In the genomic region with DNA sequence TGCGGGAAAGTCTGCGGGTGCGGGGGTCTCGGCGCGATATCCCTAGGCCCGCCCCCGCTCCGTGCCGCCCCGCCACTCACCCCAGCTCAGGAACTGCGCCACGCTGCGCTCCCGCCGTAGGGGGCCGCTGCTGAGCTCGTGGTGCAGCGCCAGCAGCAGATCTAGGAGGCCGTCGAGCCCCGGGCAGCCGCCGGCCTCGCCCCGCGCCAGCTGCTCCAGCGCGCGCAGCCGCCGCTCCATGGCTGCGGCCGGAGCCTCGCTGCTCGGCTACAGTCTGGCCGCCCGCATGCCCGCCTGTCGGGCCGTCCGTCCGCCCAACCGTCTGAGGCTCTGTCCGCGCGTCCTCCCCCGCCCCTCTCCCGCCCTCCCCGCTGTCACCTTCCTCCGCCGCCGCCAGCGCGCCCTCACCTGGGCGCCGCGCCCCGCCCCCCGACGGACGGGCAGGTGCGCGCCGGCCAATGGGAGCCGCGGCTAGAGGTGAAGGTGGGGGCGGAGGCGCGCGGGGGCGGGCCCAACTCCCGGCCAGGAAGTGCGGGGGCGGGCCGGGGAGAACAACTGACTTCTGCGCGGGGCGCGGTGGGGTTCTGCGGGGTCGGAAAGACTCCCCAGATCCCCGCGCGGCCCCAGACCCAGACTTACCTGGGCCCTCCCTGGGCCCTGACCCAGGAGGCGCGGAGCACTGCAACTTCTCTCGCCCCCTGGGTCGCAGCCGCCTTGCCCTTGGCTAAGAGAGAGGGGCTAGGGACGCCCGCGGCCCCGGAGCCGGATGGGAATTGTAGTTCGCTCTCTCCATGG, we compare ENCODE assay signal across 8 cellular contexts. TPM values are rescaled to one million over a fixed set of nuclear protein-coding genes. Genes with fewer than 3 reads are reported as not detected.
DNase-seq lines count a peak whose midpoint lies in the region; ATAC-seq, FAIRE-seq and TF ChIP-seq lines count a peak whose summit lies in the region.

A gene with protein sequence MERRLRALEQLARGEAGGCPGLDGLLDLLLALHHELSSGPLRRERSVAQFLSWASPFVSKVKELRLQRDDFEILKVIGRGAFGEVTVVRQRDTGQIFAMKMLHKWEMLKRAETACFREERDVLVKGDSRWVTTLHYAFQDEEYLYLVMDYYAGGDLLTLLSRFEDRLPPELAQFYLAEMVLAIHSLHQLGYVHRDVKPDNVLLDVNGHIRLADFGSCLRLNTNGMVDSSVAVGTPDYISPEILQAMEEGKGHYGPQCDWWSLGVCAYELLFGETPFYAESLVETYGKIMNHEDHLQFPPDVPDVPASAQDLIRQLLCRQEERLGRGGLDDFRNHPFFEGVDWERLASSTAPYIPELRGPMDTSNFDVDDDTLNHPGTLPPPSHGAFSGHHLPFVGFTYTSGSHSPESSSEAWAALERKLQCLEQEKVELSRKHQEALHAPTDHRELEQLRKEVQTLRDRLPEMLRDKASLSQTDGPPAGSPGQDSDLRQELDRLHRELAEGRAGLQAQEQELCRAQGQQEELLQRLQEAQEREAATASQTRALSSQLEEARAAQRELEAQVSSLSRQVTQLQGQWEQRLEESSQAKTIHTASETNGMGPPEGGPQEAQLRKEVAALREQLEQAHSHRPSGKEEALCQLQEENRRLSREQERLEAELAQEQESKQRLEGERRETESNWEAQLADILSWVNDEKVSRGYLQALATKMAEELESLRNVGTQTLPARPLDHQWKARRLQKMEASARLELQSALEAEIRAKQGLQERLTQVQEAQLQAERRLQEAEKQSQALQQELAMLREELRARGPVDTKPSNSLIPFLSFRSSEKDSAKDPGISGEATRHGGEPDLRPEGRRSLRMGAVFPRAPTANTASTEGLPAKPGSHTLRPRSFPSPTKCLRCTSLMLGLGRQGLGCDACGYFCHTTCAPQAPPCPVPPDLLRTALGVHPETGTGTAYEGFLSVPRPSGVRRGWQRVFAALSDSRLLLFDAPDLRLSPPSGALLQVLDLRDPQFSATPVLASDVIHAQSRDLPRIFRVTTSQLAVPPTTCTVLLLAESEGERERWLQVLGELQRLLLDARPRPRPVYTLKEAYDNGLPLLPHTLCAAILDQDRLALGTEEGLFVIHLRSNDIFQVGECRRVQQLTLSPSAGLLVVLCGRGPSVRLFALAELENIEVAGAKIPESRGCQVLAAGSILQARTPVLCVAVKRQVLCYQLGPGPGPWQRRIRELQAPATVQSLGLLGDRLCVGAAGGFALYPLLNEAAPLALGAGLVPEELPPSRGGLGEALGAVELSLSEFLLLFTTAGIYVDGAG (N-terminal part only) (minus strand): TSS at position 324 of the 795 bp plus-strand sequence. CDS start 84 bp downstream, at position 240.

- no peaks in the 10 kb centered on the region for H3K9me1 ChIP-seq in endothelial cell of umbilical vein (replicated peaks; ENCODE audit: control insufficient read depth, extremely low read depth, insufficient read depth, low read length)

- TF ChIP-seq EP300 in upper lobe of left lung (IDR thresholded peaks at IDR 0.05): no peak

- H3K27me3 Mint-ChIP-seq in CD8-positive, alpha-beta memory T cell: no peaks in the 10 kb centered on the region
- H3K27me3 Mint-ChIP-seq in activated CD8-positive, alpha-beta T cell treated with anti-CD3 and anti-CD28 coated beads, Interleukin-2, amount 10 ng/mL, durations not matched to agents 7 days and 5 days (ENCODE audit: low read depth): no peaks in the 10 kb centered on the region

- H4K20me1 ChIP-seq in endothelial cell of umbilical vein (replicated peaks; ENCODE audit: control insufficient read depth, extremely low read depth, insufficient read depth, low read length): no peaks in the 10 kb centered on the region

- WGBS in upper lobe of left lung, 2 donors: 0 to 3% methylated on average over 2 to 38 of the region's 96 CpGs

- H3K4me1 Mint-ChIP-seq in CD8-positive, alpha-beta memory T cell: peaks cover 33 to 42% (median 37%) of the 10 kb centered on the region in 3 donors
- H3K4me1 Mint-ChIP-seq in activated CD8-positive, alpha-beta T cell treated with anti-CD3 and anti-CD28 coated beads, Interleukin-2, amount 10 ng/mL, durations not matched to agents 7 days and 5 days (ENCODE audit: low read depth): peaks cover 38% of the 10 kb centered on the region

- no peaks in the 10 kb centered on the region for H3K79me2 ChIP-seq in endothelial cell of umbilical vein (ENCODE audit: control insufficient read depth, insufficient read depth, low read length)

- FAIRE-seq in endothelial cell of umbilical vein (lab: Jason Lieb, UNC): peak; percentile 70

- intact Hi-C loops in endothelial cell of umbilical vein (cut with micrococcal nuclease): loop anchor here (2.0 kb wide), 2 partner anchors 42 to 58 kb away; a partner anchor contains a TSS

- DNase-seq in CD8-positive, alpha-beta memory T cell: peak; percentile 65 to 83 (median 74)
- DNase-seq in HL-60 (ENCODE audit: low read depth in 1 of 2, low spot score in 1 of 2) (peak in 1 of 2 experiments; percentile 64), NCI-H82 (lab: John Stamatoyannopoulos, UW) (peak; percentile 75), endothelial cell of umbilical vein (ENCODE audit: low read depth, low spot score) (peak; percentile 57), upper lobe of left lung (peak; percentile 91 to 96)
- DNase-seq in activated CD8-positive, alpha-beta T cell treated with anti-CD3 and anti-CD28 coated beads, Interleukin-2, amount 10 ng/mL, durations not matched to agents 7 days and 5 days: peak; percentile 73

- CTCF ChIA-PET in CD8-positive, alpha-beta memory T cell (lab: Charles Lee): interaction anchor here (0.7 to 32.1 kb wide), 14 partner anchors 8 to 180 kb away, joined by 3 to 1256 read pairs (median 3); a partner anchor contains a TSS
- CTCF ChIA-PET in activated CD8-positive, alpha-beta T cell treated with anti-CD3 and anti-CD28 coated beads, Interleukin-2, amount 10 ng/mL, durations not matched to agents 7 days and 5 days (lab: Charles Lee): interaction anchor here (0.7 to 20.9 kb wide), 21 partner anchors 9 to 277 kb away, joined by 3 to 491 read pairs (median 4); a partner anchor contains a TSS
- CTCF ChIA-PET in endothelial cell of umbilical vein (lab: Charles Lee): interaction anchor here (0.6 to 8.2 kb wide), 31 partner anchors 10 to 381 kb away, joined by 3 to 168 read pairs (median 4); a partner anchor contains a TSS

- H2AFZ ChIP-seq in endothelial cell of umbilical vein (ENCODE audit: low read depth, low read length): peak within 1 kb of the TSS; percentile 33

- no peaks in the 10 kb centered on the region for H3K27me3 ChIP-seq in CD8-positive, alpha-beta memory T cell (ENCODE audit: insufficient read depth, low read length, poor library complexity, severe bottlenecking)
- H3K27me3 ChIP-seq in HL-60 (ENCODE audit: insufficient read depth, poor library complexity, severe bottlenecking) (no peaks in the 10 kb centered on the region), endothelial cell of umbilical vein (ENCODE audit: control insufficient read depth in 2 of 2, insufficient read depth in 2 of 2, low read length in 2 of 2) (no peaks in the 10 kb centered on the region), mononuclear cell (ENCODE audit: insufficient read depth, low read length) (no peaks in the 10 kb centered on the region), upper lobe of left lung (no peaks in the 10 kb centered on the region)

- H3K36me3 Mint-ChIP-seq in CD8-positive, alpha-beta memory T cell: peaks cover 0 to 4% (median 0%) of the 10 kb centered on the region in 3 donors
- no peaks in the 10 kb centered on the region for H3K36me3 Mint-ChIP-seq in activated CD8-positive, alpha-beta T cell treated with anti-CD3 and anti-CD28 coated beads, Interleukin-2, amount 10 ng/mL, durations not matched to agents 7 days and 5 days (ENCODE audit: low read depth)

- dilution Hi-C loops in endothelial cell of umbilical vein (cut with MboI; ENCODE audit: extremely low pct_ligation_motif_present, low sequenced_read_pairs): loop anchor here (10.0 kb wide), 1 partner anchor 50 kb away; no protein-coding TSS in a partner anchor

- H3K9ac ChIP-seq in endothelial cell of umbilical vein (replicated peaks; ENCODE audit: extremely low read depth, insufficient read depth, low read length): no peak within 1 kb of the TSS

- peak; percentile 24 for TF ChIP-seq CTCF in HL-60 (IDR thresholded peaks at IDR 0.05; ENCODE audit: insufficient read depth, low read length)
- peak; percentile 67 to 80 for TF ChIP-seq CTCF in endothelial cell of umbilical vein (IDR thresholded peaks at IDR 0.05; ENCODE audit: extremely low read depth in 1 of 2, insufficient read depth in 1 of 2, low read depth in 1 of 2, low read length in 2 of 2)
- TF ChIP-seq CTCF in upper lobe of left lung (IDR thresholded peaks at IDR 0.05): peak; percentile 72 to 91 (median 86)

- H3K36me3 ChIP-seq in CD8-positive, alpha-beta memory T cell (ENCODE audit: insufficient read depth, low read length): no peaks in the 10 kb centered on the region
- H3K36me3 ChIP-seq in endothelial cell of umbilical vein (ENCODE audit: control insufficient read depth in 2 of 2, extremely low read depth in 1 of 2, insufficient read depth in 2 of 2, low read length in 2 of 2): no peaks in the 10 kb centered on the region
- peaks cover 0 to 8% (median 3%) of the 10 kb centered on the region in 4 donors for H3K36me3 ChIP-seq in upper lobe of left lung

- H3K27ac ChIP-seq in CD8-positive, alpha-beta memory T cell (ENCODE audit: low read depth, low read length): peak within 1 kb of the TSS; percentile 47
- no peak within 1 kb of the TSS for H3K27ac ChIP-seq in HL-60 (replicated peaks)
- H3K27ac ChIP-seq in endothelial cell of umbilical vein (ENCODE audit: insufficient read depth, low read depth, low read length): no peak within 1 kb of the TSS
- H3K27ac ChIP-seq in upper lobe of left lung: peak within 1 kb of the TSS; percentile 78 to 88 (median 84)

- TF ChIP-seq POLR2A in endothelial cell of umbilical vein (IDR thresholded peaks at IDR 0.05; ENCODE audit: low read depth, low read length) (peak; percentile 19), upper lobe of left lung (IDR thresholded peaks at IDR 0.05) (peak in 1 of 4 donors; percentile 67)

- no peaks in the 10 kb centered on the region for H3K9me3 ChIP-seq in CD8-positive, alpha-beta memory T cell (ENCODE audit: low read length)
- H3K9me3 ChIP-seq in endothelial cell of umbilical vein (replicated peaks; ENCODE audit: control insufficient read depth, insufficient read depth, low read length) (no peaks in the 10 kb centered on the region), mononuclear cell (ENCODE audit: low read depth, low read length) (no peaks in the 10 kb centered on the region), upper lobe of left lung (no peaks in the 10 kb centered on the region)

- POLR2A ChIA-PET in CD8-positive, alpha-beta memory T cell (lab: Charles Lee): interaction anchor here (0.7 to 1.5 kb wide), 13 partner anchors 9 to 170 kb away, joined by 3 to 7 read pairs (median 4); a partner anchor contains a TSS
- POLR2A ChIA-PET in activated CD8-positive, alpha-beta T cell treated with anti-CD3 and anti-CD28 coated beads, Interleukin-2, amount 10 ng/mL, durations not matched to agents 7 days and 5 days (lab: Charles Lee): interaction anchor here (1.1 to 27.1 kb wide), 2 partner anchors 14 to 34 kb away, joined by 3 to 469 read pairs; a partner anchor contains a TSS
- POLR2A ChIA-PET in endothelial cell of umbilical vein (lab: Charles Lee): interaction anchor here (0.5 kb wide), 1 partner anchor 36 kb away, joined by 5 read pairs; no protein-coding TSS in a partner anchor

- H3K4me2 ChIP-seq in endothelial cell of umbilical vein (ENCODE audit: insufficient read depth, low read length): peak within 1 kb of the TSS; percentile 6

- peak within 1 kb of the TSS; percentile 77 to 90 (median 85) for H3K4me3 Mint-ChIP-seq in CD8-positive, alpha-beta memory T cell
- peak within 1 kb of the TSS; percentile 72 for H3K4me3 Mint-ChIP-seq in activated CD8-positive, alpha-beta T cell treated with anti-CD3 and anti-CD28 coated beads, Interleukin-2, amount 10 ng/mL, durations not matched to agents 7 days and 5 days

- peak within 1 kb of the TSS; percentile 53 to 93 (median 81) for H3K27ac Mint-ChIP-seq in CD8-positive, alpha-beta memory T cell
- H3K27ac Mint-ChIP-seq in activated CD8-positive, alpha-beta T cell treated with anti-CD3 and anti-CD28 coated beads, Interleukin-2, amount 10 ng/mL, durations not matched to agents 7 days and 5 days: peak within 1 kb of the TSS; percentile 0

- peak; percentile 79 for ATAC-seq in activated CD8-positive, alpha-beta T cell treated with anti-CD3 and anti-CD28 coated beads, Interleukin-2, amount 10 ng/mL, durations not matched to agents 7 days and 5 days
- ATAC-seq in upper lobe of left lung (ENCODE audit: low FRiP score in 2 of 2) (peak; percentile 72 to 81), HG03039 (IDR thresholded peaks at IDR 0.05; ENCODE audit: unreplicated experiment) (no peak)

- no peaks in the 10 kb centered on the region for H3K9me3 Mint-ChIP-seq in CD8-positive, alpha-beta memory T cell
- H3K9me3 Mint-ChIP-seq in activated CD8-positive, alpha-beta T cell treated with anti-CD3 and anti-CD28 coated beads, Interleukin-2, amount 10 ng/mL, durations not matched to agents 7 days and 5 days (ENCODE audit: insufficient read depth): no peaks in the 10 kb centered on the region

- BruUV-seq in endothelial cell of umbilical vein (replicated peaks; lab: Mats Ljungman, UMichigan): no TSS peak

- peaks cover 43% of the 10 kb centered on the region for H3K4me1 ChIP-seq in CD8-positive, alpha-beta memory T cell (ENCODE audit: insufficient read depth, low read length)
- H3K4me1 ChIP-seq in endothelial cell of umbilical vein (ENCODE audit: control insufficient read depth, extremely low read depth, insufficient read depth, low read length): no peaks in the 10 kb centered on the region
- H3K4me1 ChIP-seq in mononuclear cell (ENCODE audit: insufficient read depth, low read length): peaks cover 44% of the 10 kb centered on the region
- H3K4me1 ChIP-seq in upper lobe of left lung: peaks cover 33 to 61% (median 48%) of the 10 kb centered on the region in 4 donors

- peak within 1 kb of the TSS; percentile 60 for H3K4me3 ChIP-seq in CD8-positive, alpha-beta memory T cell (ENCODE audit: low read length)
- H3K4me3 ChIP-seq in HL-60 (replicated peaks; ENCODE audit: insufficient read depth, low read length) (peak within 1 kb of the TSS; percentile 48), endothelial cell of umbilical vein (replicated peaks in 1 of 3; ENCODE audit: insufficient read depth in 1 of 3, low read depth in 1 of 3, low read length in 3 of 3) (peak within 1 kb of the TSS in 2 of 3 experiments; percentile 9 to 37), mononuclear cell (ENCODE audit: low read length) (peak within 1 kb of the TSS; percentile 32), upper lobe of left lung (peak within 1 kb of the TSS; percentile 46 to 66 (median 58))

RNA-seq across cellular contexts. Expression of the gene that starts here (rescaled TPM):
- 1 to 10 TPM in 1 of 2 experiments, under 1 TPM in 1; 0.66 to 2.3 TPM for total RNA-seq in CD8-positive, alpha-beta memory T cell
- polyA plus RNA-seq in CD8-positive, alpha-beta memory T cell: 0.52 TPM
- 1 to 10 TPM in 1 of 2 experiments, under 1 TPM in 1; 0.61 to 1.2 TPM for total RNA-seq in activated CD8-positive, alpha-beta T cell treated with anti-CD3 and anti-CD28 coated beads, Interleukin-2, amount 10 ng/mL, durations not matched to agents 7 days and 5 days
- total RNA-seq in endothelial cell of umbilical vein (0.42 and 0.62 TPM in 2 replicates), mononuclear cell (1.7 TPM), upper lobe of left lung (10 to 100 TPM; 21.6 to 62.4 (median 26.0) TPM)
- polyA plus RNA-seq in endothelial cell of umbilical vein: 0.13 and 0.19 TPM in 2 replicates
- polyA plus RNA-seq in endothelial cell of umbilical vein (2011; cell fraction: cytosol; rRNA removed): 0.14 and 0.16 TPM in 2 replicates
- 0.49 and 0.57 TPM in 2 replicates for polyA plus RNA-seq in endothelial cell of umbilical vein (2011; cell fraction: nucleus; rRNA removed)
- 0.27 and 0.33 TPM in 2 replicates for polyA plus RNA-seq in endothelial cell of umbilical vein (2012)
- 0.17 and 0.32 TPM in 2 replicates for polyA minus RNA-seq in endothelial cell of umbilical vein
- 2.3 TPM for polyA minus RNA-seq in endothelial cell of umbilical vein (2011; cell fraction: cytosol; rRNA and poly(A)+ RNA removed)
- polyA minus RNA-seq in endothelial cell of umbilical vein (2011; cell fraction: nucleus; rRNA and poly(A)+ RNA removed): 0.24 and 0.34 TPM in 2 replicates

Comparison
In these comparisons a context has a peak if more than half of its experiments do, and no peak if none do; other contexts are left out.
1. H3K27ac ChIP-seq: peak in CD8-positive, alpha-beta memory T cell (single experiment) and upper lobe of left lung (4 of 4); none in HL-60 (single experiment) and endothelial cell of umbilical vein (single experiment).
2. CTCF ChIP-seq: peak in every context shown above with its lines; median percentile 86 in upper lobe of left lung; 74 in endothelial cell of umbilical vein; 24 in HL-60.
3. Peak in every context shown above with its lines, with median percentiles within 50 percentile points of each other: H3K4me3 ChIP-seq.